ENCODE assay signal across 17 cellular contexts in genomic region chr6:28791002-28791383, GRCh38.
DNase-seq lines count a peak whose midpoint lies in the region; ATAC-seq and TF ChIP-seq lines count a peak whose summit lies in the region.
"Had no signal": no experiment of that assay in that cellular context is flagged by ENCODE, and none has a peak within 500 bp of the region (broad histone marks: within the 10 kb centered on the region; RNA-seq: fewer than 3 reads in every experiment).

No MANE protein-coding gene starts in this region.

- POLR2A ChIA-PET in A673 (lab: Charles Lee; ENCODE audit: low non-redundant PET) (interaction anchor here (0.6 kb wide), 1 partner anchor 1614 kb away, joined by 7 read pairs; no protein-coding TSS in a partner anchor), HCT116 (lab: Charles Lee) (no interaction called here)

- H3K9ac ChIP-seq in HCT116 (ENCODE audit: low read length), result no peak overlapping the region
- H3K9ac ChIP-seq in iPS-20b (ENCODE audit: low read depth, low read length), result no peak overlapping the region

- intact Hi-C loops in A673 (cut with micrococcal nuclease; ENCODE audit: unreplicated experiment) (no loop called here), HCT116 (cut with micrococcal nuclease) (loop anchor here (2.0 kb wide), 1 partner anchor 48 kb away; no protein-coding TSS in a partner anchor)

- H3K4me1 ChIP-seq in A673 (ENCODE audit: insufficient read depth, low read length, poor library complexity, severe bottlenecking), result peaks cover 6% of the 10 kb centered on the region
- H3K4me1 ChIP-seq in HCT116 (ENCODE audit: control insufficient read depth in 1 of 2, insufficient read depth in 2 of 2, low read length in 2 of 2), result peaks cover 5 to 24% of the 10 kb centered on the region in 2 experiments; a peak in 2 of 4 replicates
- peaks cover 3% of the 10 kb centered on the region for H3K4me1 ChIP-seq in RWPE2 (ENCODE audit: insufficient read depth, poor library complexity, severe bottlenecking)
- H3K4me1 ChIP-seq in iPS-20b (ENCODE audit: insufficient read depth, low read length), result no peaks in the 10 kb centered on the region
- H3K4me1 ChIP-seq: breast epithelium, testis had no signal

- RAD21 ChIA-PET in HCT116 (lab: Charles Lee; ENCODE audit: low non-redundant PET in 1 of 2, low total read pairs in 2 of 2, uncharacterized antibody in 2 of 2, unreplicated experiment in 2 of 2), result interaction anchor here in 1 of 2 experiments (0.6 kb wide), 1 partner anchor 8 kb away, joined by 3 read pairs; no protein-coding TSS in a partner anchor

- TF ChIP-seq RAD21 in HCT116 (IDR thresholded peaks at IDR 0.05; ENCODE audit: low read depth), result no peak

- H3K27me3 ChIP-seq in A673 (replicated peaks; ENCODE audit: insufficient read depth, low read depth, low read length, poor library complexity), result peaks cover 13% of the 10 kb centered on the region
- H3K27me3 ChIP-seq in HCT116 (ENCODE audit: insufficient read depth, low read length), result no peaks in the 10 kb centered on the region
- H3K27me3 ChIP-seq in RWPE2 (ENCODE audit: insufficient read depth, poor library complexity, severe bottlenecking), result peaks cover 79% of the 10 kb centered on the region
- peaks cover 96% of the 10 kb centered on the region for H3K27me3 ChIP-seq in iPS-20b (ENCODE audit: insufficient read depth, low read length)
- H3K27me3 ChIP-seq: testis had no signal

- H3K9me2 ChIP-seq in HCT116 (ENCODE audit: insufficient read depth), result no peaks in the 10 kb centered on the region

- peak; percentile 21 for ATAC-seq in HCT116
- ATAC-seq in RWPE2 (ENCODE audit: low read depth), result no peak
- ATAC-seq in HG02970 (IDR thresholded peaks at IDR 0.05; ENCODE audit: low FRiP score, unreplicated experiment), result no peak

- no peaks in the 10 kb centered on the region for H4K20me1 ChIP-seq in HCT116 (ENCODE audit: insufficient read depth)

- no peaks in the 10 kb centered on the region for H3K79me2 ChIP-seq in HCT116 (ENCODE audit: insufficient read depth, low read length)

- CTCF ChIA-PET in A673 (lab: Charles Lee), result interaction anchor here (0.7 kb wide), 1 partner anchor 13 kb away, joined by 5 read pairs; no protein-coding TSS in a partner anchor
- CTCF ChIA-PET in HCT116 (lab: Charles Lee), result interaction anchor here (1.5 kb wide), 1 partner anchor 47 kb away, joined by 6 read pairs; no protein-coding TSS in a partner anchor

- H2AFZ ChIP-seq in HCT116 (ENCODE audit: low read depth, low read length, poor library complexity, severe bottlenecking), result peak overlapping the region; percentile 86

- H3K4me3 ChIP-seq in A673 (ENCODE audit: low read depth, low read length, poor library complexity, severe bottlenecking) (peak overlapping the region; percentile 66), HCT116 (replicated peaks in 1 of 2; ENCODE audit: low read depth in 1 of 2, low read length in 2 of 2) (peak overlapping the region; percentile 48 to 55), RWPE2 (ENCODE audit: severe bottlenecking) (peak overlapping the region; percentile 48), iPS-20b (ENCODE audit: low read length) (peak overlapping the region; percentile 29; the same call in 1 of the 2 replicates)
- H3K4me3 ChIP-seq: breast epithelium, lung, right atrium auricular region had no signal

- BruUV-seq in A673 (replicated peaks; lab: Mats Ljungman, UMichigan) (no TSS peak), HCT116 (replicated peaks; lab: Mats Ljungman, UMichigan) (no TSS peak)

- no peak for TF ChIP-seq POLR2A in HCT116 (IDR thresholded peaks at IDR 0.05; ENCODE audit: borderline replicate concordance, extremely low read depth, insufficient read depth, insufficient read length)

- DNase-seq in A673 (ENCODE audit: low spot score), result no peak
- no peak for DNase-seq in HCT116 (ENCODE audit: low read depth, low spot score)
- no peak for DNase-seq in RWPE2 (ENCODE audit: low spot score)
- no peak for DNase-seq in 8988T
- DNase-seq in NCI-H1417 treated with DMSO at 0.1 percent for 48 hours (lab: John Stamatoyannopoulos, UW), result no peak
- no peak for DNase-seq in DMS153 treated with DMSO at 0.1 percent for 48 hours (lab: John Stamatoyannopoulos, UW; ENCODE audit: unreplicated experiment)
- DNase-seq: activated CD8-positive, alpha-beta memory T cell treated with anti-CD3 and anti-CD28 coated beads, Interleukin-2, amount 50 U/mL, for 4 hours; dorsolateral prefrontal cortex; immature natural killer cell; NCI-H1694 treated with DMSO at 0.1 percent for 48 hours; T1000; testis had no signal

- TF ChIP-seq CTCF in A673 (conservative IDR thresholded peaks at IDR 0.05; ENCODE audit: low read depth, low read length) (no peak), HCT116 (IDR thresholded peaks at IDR 0.05 in 2 of 3, conservative IDR thresholded peaks at IDR 0.05 in 1 of 3; ENCODE audit: borderline replicate concordance in 1 of 3, insufficient read depth in 1 of 3, low read depth in 2 of 3, low read length in 2 of 3) (no peak; a peak in 1 of 6 replicates), RWPE2 (IDR thresholded peaks at IDR 0.05; ENCODE audit: poor library complexity, severe bottlenecking) (no peak)

- H3K4me2 ChIP-seq in HCT116 (ENCODE audit: low read length), result peak overlapping the region; percentile 84

- H3K36me3 ChIP-seq in A673 (ENCODE audit: insufficient read depth, low read length, poor library complexity, severe bottlenecking), result no peaks in the 10 kb centered on the region
- H3K36me3 ChIP-seq in HCT116 (ENCODE audit: control insufficient read depth in 1 of 2, insufficient read depth in 2 of 2, low read length in 2 of 2), result no peaks in the 10 kb centered on the region
- no peaks in the 10 kb centered on the region for H3K36me3 ChIP-seq in RWPE2 (ENCODE audit: low read depth)
- no peaks in the 10 kb centered on the region for H3K36me3 ChIP-seq in iPS-20b (ENCODE audit: insufficient read depth, low read depth, low read length)
- H3K36me3 ChIP-seq: breast epithelium, right atrium auricular region had no signal

- H3K9me3 ChIP-seq in A673 (ENCODE audit: low read depth, low read length, poor library complexity, severe bottlenecking) (no peaks in the 10 kb centered on the region), HCT116 (ENCODE audit: control insufficient read depth in 1 of 2, insufficient read depth in 1 of 2, low read depth in 1 of 2, low read length in 2 of 2) (no peaks in the 10 kb centered on the region), RWPE2 (ENCODE audit: severe bottlenecking) (no peaks in the 10 kb centered on the region), iPS-20b (ENCODE audit: insufficient read depth, low read depth, low read length) (no peaks in the 10 kb centered on the region; the same call in 1 of the 2 replicates)
- H3K9me3 ChIP-seq: breast epithelium, testis had no signal

- no peak overlapping the region for H3K27ac ChIP-seq in A673 (ENCODE audit: low read depth, low read length, poor library complexity, severe bottlenecking)
- H3K27ac ChIP-seq in HCT116 (ENCODE audit: low read depth, low read length), result no peak overlapping the region
- H3K27ac ChIP-seq in RWPE2 (ENCODE audit: poor library complexity, severe bottlenecking), result no peak overlapping the region
- no peak overlapping the region for H3K27ac ChIP-seq in iPS-20b (ENCODE audit: low read length)
- H3K27ac ChIP-seq: breast epithelium, dorsolateral prefrontal cortex, right atrium auricular region, testis had no signal

TF ChIP-seq in HCT116, 20 proteins besides CTCF, POLR2A, EP300 and RAD21:
- TF ChIP-seq JUND (IDR thresholded peaks at IDR 0.05), result no peak
- no peak for TF ChIP-seq FOSL1 (IDR thresholded peaks at IDR 0.05; ENCODE audit: low read depth)
- TF ChIP-seq MAX (IDR thresholded peaks at IDR 0.05), result 0 out of 2 replicates have a peak, but pooled peaks have one; percentile 1
- no peak for TF ChIP-seq YY1 (IDR thresholded peaks at IDR 0.05; ENCODE audit: extremely low read depth, insufficient replicate concordance, low read depth, low read length)
- TF ChIP-seq ATF3 (IDR thresholded peaks at IDR 0.05), result no peak
- TF ChIP-seq EGR1 (IDR thresholded peaks at IDR 0.05; ENCODE audit: low read depth), result no peak
TF ChIP-seq in HCT116: peak in this region for 1.
